7 cellular contexts compared by ENCODE assay signal in the genomic region with DNA sequence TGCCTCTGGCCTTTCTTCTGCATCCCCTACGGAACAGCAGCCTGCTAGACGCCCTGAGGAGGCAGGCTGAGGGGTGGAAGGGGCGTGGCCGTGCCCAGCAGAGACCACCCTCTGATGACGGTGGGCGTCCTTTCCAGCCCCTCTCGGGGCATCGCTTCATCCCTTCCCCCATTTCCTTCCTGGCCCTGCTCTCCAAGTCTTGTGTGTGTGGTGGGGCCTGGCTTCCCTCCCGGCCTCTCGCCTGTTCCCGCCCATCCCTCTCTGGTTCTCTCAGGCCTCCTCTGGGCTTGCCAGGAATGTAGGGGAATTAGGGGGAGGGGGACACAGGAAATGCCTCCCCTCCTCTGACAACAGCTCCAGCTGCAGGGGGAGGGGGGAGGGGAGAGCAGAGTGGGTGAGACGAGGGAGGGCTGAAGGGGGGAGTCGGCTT. TPM values are rescaled to one million over a fixed set of nuclear protein-coding genes. Genes with fewer than 3 reads are reported as not detected.
DNase-seq lines count a peak whose midpoint lies in the region; ATAC-seq, FAIRE-seq and TF ChIP-seq lines count a peak whose summit lies in the region.

No MANE protein-coding gene starts in this region.

- H3K27ac ChIP-seq in ectodermal cell (ENCODE audit: insufficient read depth, low read depth, low read length, poor library complexity, severe bottlenecking): peak overlapping the region; percentile 77
- H3K27ac ChIP-seq in right lobe of liver: peak overlapping the region; percentile 44 to 70 (median 63)
- H3K27ac ChIP-seq in substantia nigra (ENCODE audit: low read depth, low read length, poor library complexity, severe bottlenecking): peak overlapping the region; percentile 7

- TF ChIP-seq POLR2A in right lobe of liver (IDR thresholded peaks at IDR 0.05) (no peak), GM12892 (IDR thresholded peaks at IDR 0.05; ENCODE audit: low read depth, low read length) (no peak)

- WGBS in ectodermal cell, 2 experiments: 4 to 5% methylated on average over 11 to 13 of the region's 13 CpGs
- WGBS in right lobe of liver (ENCODE audit: insufficient coverage, low coverage, low lambda C conversion rate, missing lambda C conversion rate): 32% methylated on average over 8 of the region's 13 CpGs

- H3K4me1 ChIP-seq in ectodermal cell (ENCODE audit: control insufficient read depth, insufficient read depth, low read length): peaks cover 56% of the 10 kb centered on the region
- H3K4me1 ChIP-seq in right lobe of liver: peaks cover 0 to 52% (median 19%) of the 10 kb centered on the region in 4 donors

- H3K36me3 Mint-ChIP-seq in IgD-negative memory B cell: no peaks in the 10 kb centered on the region

- H3K4me1 Mint-ChIP-seq in IgD-negative memory B cell: peaks cover 4 to 22% (median 11%) of the 10 kb centered on the region in 3 donors

- H3K27ac Mint-ChIP-seq in IgD-negative memory B cell: peak overlapping the region in 2 of 3 donors; percentile 46 to 80

- intact Hi-C loops in right lobe of liver (cut with DNase I): no loop called here

- peak overlapping the region in 1 of 4 donors; percentile 60 for H3K4me3 Mint-ChIP-seq in IgD-negative memory B cell

- H3K9me3 Mint-ChIP-seq in IgD-negative memory B cell: no peaks in the 10 kb centered on the region

- TF ChIP-seq CTCF in right lobe of liver (IDR thresholded peaks at IDR 0.05) (no peak), GM10266 (IDR thresholded peaks at IDR 0.05; ENCODE audit: control insufficient read depth, insufficient read depth, low read depth, missing control alignments) (no peak)

- no peaks in the 10 kb centered on the region for H3K27me3 Mint-ChIP-seq in IgD-negative memory B cell

- DNase-seq in right lobe of liver (peak in 2 of 3 donors; percentile 66 to 73), substantia nigra (lab: John Stamatoyannopoulos, UW) (peak in 12 of 49 donors; percentile 15 to 51 (median 31)), GM12892 (ENCODE audit: insufficient read length) (no peak), dedifferentiated amniotic fluid mesenchymal stem cell (ENCODE audit: extremely low spot score) (no peak), GM10266 (ENCODE audit: extremely low spot score) (no peak)

- H3K36me3 ChIP-seq in ectodermal cell (ENCODE audit: control insufficient read depth, insufficient read depth, low read length): no peaks in the 10 kb centered on the region
- no peaks in the 10 kb centered on the region for H3K36me3 ChIP-seq in right lobe of liver

- H3K4me3 ChIP-seq in ectodermal cell (ENCODE audit: insufficient read depth, low read depth, low read length) (no peak overlapping the region), right lobe of liver (no peak overlapping the region)

- FAIRE-seq in GM12892 (lab: Jason Lieb, UNC): no peak

- peak; percentile 53 to 71 (median 56) for ATAC-seq in right lobe of liver

- H3K27me3 ChIP-seq in ectodermal cell (ENCODE audit: control insufficient read depth, insufficient read depth, low read length, poor library complexity, severe bottlenecking): no peaks in the 10 kb centered on the region
- H3K27me3 ChIP-seq in right lobe of liver: no peaks in the 10 kb centered on the region

- H3K9me3 ChIP-seq in ectodermal cell (ENCODE audit: control insufficient read depth, low read length): no peaks in the 10 kb centered on the region
- no peaks in the 10 kb centered on the region for H3K9me3 ChIP-seq in right lobe of liver

RNA-seq across cellular contexts. Expression of a gene that starts 51.1 kb away (rescaled TPM):
- polyA plus RNA-seq in IgD-negative memory B cell: 0.78 TPM
- 43.0 TPM for polyA plus RNA-seq in ectodermal cell (2013, experiment 1 of 4)
- 48.2 TPM for polyA plus RNA-seq in ectodermal cell (2013, experiment 2 of 4)
- 31.6 TPM for polyA plus RNA-seq in ectodermal cell (2013, experiment 3 of 4)
- polyA plus RNA-seq in ectodermal cell (2013, experiment 4 of 4): 32.5 TPM
- total RNA-seq in right lobe of liver: 10 to 100 TPM; 23.7 to 84.8 (median 31.4) TPM
- polyA plus RNA-seq in GM12892 (2012; ENCODE audit: missing spikeins): 2.0 TPM

Comparison
In these comparisons a context has a peak if more than half of its experiments do, and no peak if none do; other contexts are left out.
1. H3K27ac ChIP-seq: peak in every context shown above with its lines; median percentile 77 in ectodermal cell; 63 in right lobe of liver; 7 in substantia nigra.
2. DNase-seq: peak in right lobe of liver (2 of 3); none in GM12892 (single experiment), dedifferentiated amniotic fluid mesenchymal stem cell (single experiment) and GM10266 (single experiment).